10 cellular contexts compared by ENCODE assay signal in genomic region chrX:115912372-115912897, GRCh38.
A peak's percentile ranks its signal among the peaks of the same experiment; 100 is the strongest.
DNase-seq lines count a peak whose midpoint lies in the region; ATAC-seq, FAIRE-seq and TF ChIP-seq lines count a peak whose summit lies in the region.
"Had no signal": no experiment of that assay in that cellular context is flagged by ENCODE, and none has a peak within 500 bp of the region (broad histone marks: within the 10 kb centered on the region; RNA-seq: fewer than 3 reads in every experiment).

No MANE protein-coding gene starts in this region.

- DNase-seq in GM12891 (ENCODE audit: insufficient read length, low spot score) (no peak), fibroblast of mammary gland (ENCODE audit: low read depth) (peak; percentile 12), NCI-H2196 (lab: John Stamatoyannopoulos, UW; ENCODE audit: unreplicated experiment) (no peak), coronary artery (ENCODE audit: low spot score) (no peak)
- DNase-seq in CD8-positive, alpha-beta memory T cell, result no peak
- DNase-seq in activated CD4-positive, alpha-beta T cell treated with anti-CD3 and anti-CD28 coated beads, Interleukin-2, amount 50 U/mL, for 48 hours, result no peak

- H3K9me3 Mint-ChIP-seq in CD8-positive, alpha-beta memory T cell, result peaks cover 0 to 5% (median 2%) of the 10 kb centered on the region in 5 donors
- H3K9me3 Mint-ChIP-seq: stimulated activated naive CD8-positive, alpha-beta T cell treated with anti-CD3 and anti-CD28 coated beads, Interleukin-15, Interleukin-2, amounts not matched to agents 100 ng/mL and 50 ng/mL, for 24 hours had no signal

- ATAC-seq in GM21529 (IDR thresholded peaks at IDR 0.05; ENCODE audit: unreplicated experiment), result peak; percentile 91
- ATAC-seq in HG03457 (IDR thresholded peaks at IDR 0.05; ENCODE audit: unreplicated experiment), result peak; percentile 97

- peaks cover 0 to 4% of the 10 kb centered on the region in 2 donors for H3K27me3 Mint-ChIP-seq in CD8-positive, alpha-beta memory T cell
- H3K27me3 Mint-ChIP-seq: central memory CD8-positive, alpha-beta T cell had no signal

- CTCF ChIA-PET in CD8-positive, alpha-beta memory T cell (lab: Charles Lee), result no interaction called here

- H3K27me3 ChIP-seq in CD8-positive, alpha-beta memory T cell (ENCODE audit: insufficient read depth, low read length, poor library complexity, severe bottlenecking), result no peaks in the 10 kb centered on the region

- peak; percentile 90 for FAIRE-seq in GM12891 (lab: Jason Lieb, UNC)

- TF ChIP-seq CTCF in fibroblast of mammary gland (conservative IDR thresholded peaks at IDR 0.05; ENCODE audit: control insufficient read depth, insufficient read depth, low read depth, low read length) (peak; percentile 49), coronary artery (IDR thresholded peaks at IDR 0.05) (no peak)

- no peaks in the 10 kb centered on the region for H3K4me1 ChIP-seq in CD8-positive, alpha-beta memory T cell (ENCODE audit: insufficient read depth, low read length)

- no peaks in the 10 kb centered on the region for H3K36me3 Mint-ChIP-seq in CD8-positive, alpha-beta memory T cell

- H3K4me3 ChIP-seq in fibroblast of mammary gland (ENCODE audit: control insufficient read depth, low read depth, low read length) (no peak overlapping the region), coronary artery (no peak overlapping the region)
- no peak overlapping the region for H3K4me3 ChIP-seq in CD8-positive, alpha-beta memory T cell (ENCODE audit: low read length)

- no peaks in the 10 kb centered on the region for H3K9me3 ChIP-seq in CD8-positive, alpha-beta memory T cell (ENCODE audit: low read length)

- H3K4me1 Mint-ChIP-seq in CD8-positive, alpha-beta memory T cell, result no peaks in the 10 kb centered on the region
- H3K4me1 Mint-ChIP-seq: central memory CD8-positive, alpha-beta T cell had no signal

- H3K27ac ChIP-seq in coronary artery, result no peak overlapping the region
- no peak overlapping the region for H3K27ac ChIP-seq in CD8-positive, alpha-beta memory T cell (ENCODE audit: low read depth, low read length)

- no peaks in the 10 kb centered on the region for H3K36me3 ChIP-seq in CD8-positive, alpha-beta memory T cell (ENCODE audit: insufficient read depth, low read length)

- no peak for TF ChIP-seq POLR2A in GM12891 (IDR thresholded peaks at IDR 0.05; ENCODE audit: low read depth, low read length)

- POLR2A ChIA-PET in CD8-positive, alpha-beta memory T cell (lab: Charles Lee), result no interaction called here

- no peak overlapping the region for H3K4me3 Mint-ChIP-seq in CD8-positive, alpha-beta memory T cell
- H3K4me3 Mint-ChIP-seq: central memory CD8-positive, alpha-beta T cell; stimulated activated naive CD8-positive, alpha-beta T cell treated with anti-CD3 and anti-CD28 coated beads, Interleukin-15, Interleukin-2, amounts not matched to agents 100 ng/mL and 50 ng/mL, for 24 hours had no signal

- H3K27ac Mint-ChIP-seq in CD8-positive, alpha-beta memory T cell, result no peak overlapping the region
- H3K27ac Mint-ChIP-seq: stimulated activated naive CD8-positive, alpha-beta T cell treated with anti-CD3 and anti-CD28 coated beads, Interleukin-15, Interleukin-2, amounts not matched to agents 100 ng/mL and 50 ng/mL, for 24 hours had no signal

TF ChIP-seq in GM12891, 5 proteins besides CTCF, POLR2A, EP300 and RAD21:
- TF ChIP-seq POLR2AphosphoS5 (IDR thresholded peaks at IDR 0.05; ENCODE audit: low read depth, low read length) (no peak), POU2F2 (IDR thresholded peaks at IDR 0.05; ENCODE audit: low read depth, low read length) (no peak)
